In genomic region chr4:8084712-8085490, GRCh38 we compare ENCODE assay signal across 16 cellular contexts.
DNase-seq lines count a peak whose midpoint lies in the region; TF ChIP-seq lines count a peak whose summit lies in the region.
"Had no signal": no experiment of that assay in that cellular context is flagged by ENCODE, and none has a peak within 500 bp of the region (broad histone marks: within the 10 kb centered on the region; RNA-seq: fewer than 3 reads in every experiment).

No MANE protein-coding gene starts in this region.

- H2BK120ac ChIP-seq in neuronal stem cell (ENCODE audit: low read depth, low read length) = no peak overlapping the region

- H2BK12ac ChIP-seq in neuronal stem cell (ENCODE audit: low read length) = peak overlapping the region; percentile 41

- H3F3A ChIP-seq in PC-9 (ENCODE audit: insufficient read depth, low read depth) = no peaks in the 10 kb centered on the region

- H3K9me3 ChIP-seq in BLaER1 = peaks cover 11% of the 10 kb centered on the region
- H3K9me3 ChIP-seq in neuronal stem cell (replicated peaks in 1 of 2; ENCODE audit: control insufficient read depth in 2 of 2, insufficient read depth in 1 of 2, low read depth in 1 of 2, low read length in 2 of 2) = no peaks in the 10 kb centered on the region
- no peaks in the 10 kb centered on the region for H3K9me3 ChIP-seq in PC-9 (ENCODE audit: insufficient read depth, low read depth)

- H2BK15ac ChIP-seq in neuronal stem cell (ENCODE audit: low read length) = no peak overlapping the region

- no peaks in the 10 kb centered on the region for H3K79me2 ChIP-seq in PC-9 (ENCODE audit: low read depth)

- peak; percentile 15 for DNase-seq in DMS 273 (lab: John Stamatoyannopoulos, UW; ENCODE audit: unreplicated experiment)
- DNase-seq in DMS 273 treated with DMSO at 0.1 percent for 48 hours (lab: John Stamatoyannopoulos, UW) = no peak
- peak; percentile 57 for DNase-seq in NCI-H524 treated with DMSO at 0.1 percent for 48 hours (lab: John Stamatoyannopoulos, UW)
- no peak for DNase-seq in neuronal stem cell (ENCODE audit: low spot score)
- no peak for DNase-seq in SHP77 (lab: John Stamatoyannopoulos, UW)
- no peak for DNase-seq in PC-9
- DNase-seq in DMS153 (lab: John Stamatoyannopoulos, UW) = no peak
- DNase-seq: AML-193; Calu3; CD4-positive, alpha-beta T cell; GF-D8; GOT3; HCEC 1CT had no signal

- peak overlapping the region; percentile 24; the same call in 1 of the 2 replicates for H3K4me2 ChIP-seq in BLaER1
- H3K4me2 ChIP-seq in neuronal stem cell (ENCODE audit: insufficient read depth, low read length, poor library complexity, severe bottlenecking) = no peak overlapping the region
- no peak overlapping the region for H3K4me2 ChIP-seq in PC-9

- H3K36me3 ChIP-seq in BLaER1 (no peaks in the 10 kb centered on the region), neuronal stem cell (replicated peaks in 1 of 2; ENCODE audit: control insufficient read depth in 2 of 2, insufficient read depth in 2 of 2, low read length in 2 of 2) (no peaks in the 10 kb centered on the region), PC-9 (ENCODE audit: low read depth) (no peaks in the 10 kb centered on the region)
- H3K36me3 ChIP-seq: BLaER1 treated with 17β-estradiol and CSF1 and Interleukin-3, amounts not matched to agents 10 nM and 100 nM had no signal

- H2BK5ac ChIP-seq in neuronal stem cell (ENCODE audit: low read length) = no peak overlapping the region

- peak overlapping the region; percentile 82 for H3K14ac ChIP-seq in neuronal stem cell (ENCODE audit: low read length)

- H3K4me1 ChIP-seq in BLaER1 = peaks cover 77% of the 10 kb centered on the region
- peaks cover 5 to 10% of the 10 kb centered on the region in 2 donors for H3K4me1 ChIP-seq in neuronal stem cell (ENCODE audit: control insufficient read depth in 2 of 2, insufficient read depth in 1 of 2, low read depth in 1 of 2, low read length in 2 of 2)
- H3K4me1 ChIP-seq in PC-9 (replicated peaks; ENCODE audit: insufficient read depth) = no peaks in the 10 kb centered on the region

- no CpG with 5 or more reads among the region's 27 CpGs for WGBS in neuronal stem cell (ENCODE audit: extremely low coverage in 2 of 2, insufficient read length in 2 of 2, insufficient replicate concordance in 1 of 2), 2 donors

- no peak overlapping the region for H3K4ac ChIP-seq in neuronal stem cell (ENCODE audit: low read length)

- intact Hi-C loops in PC-9 (cut with micrococcal nuclease; ENCODE audit: unreplicated experiment) = no loop called here

- H3K18ac ChIP-seq in neuronal stem cell (ENCODE audit: low read length) = peak overlapping the region; percentile 52

- H2AFZ ChIP-seq in neuronal stem cell (ENCODE audit: low read length) (no peak overlapping the region), PC-9 (no peak overlapping the region)

- peak overlapping the region; percentile 70 for H2AK5ac ChIP-seq in neuronal stem cell (ENCODE audit: low read depth, low read length)

- H3K4me3 ChIP-seq in BLaER1 = no peak overlapping the region
- no peak overlapping the region for H3K4me3 ChIP-seq in neuronal stem cell (ENCODE audit: low read length in 2 of 2)
- H3K4me3 ChIP-seq in PC-9 = no peak overlapping the region
- H3K4me3 ChIP-seq: BLaER1 treated with 17β-estradiol and CSF1 and Interleukin-3, amounts not matched to agents 10 nM and 100 nM had no signal

- H3K27me3 ChIP-seq in BLaER1 = no peaks in the 10 kb centered on the region
- peaks cover 0 to 27% (median 0%) of the 10 kb centered on the region in 3 experiments for H3K27me3 ChIP-seq in neuronal stem cell (ENCODE audit: control insufficient read depth in 3 of 3, insufficient read depth in 3 of 3, low read depth in 1 of 3, low read length in 3 of 3)
- peaks cover 7% of the 10 kb centered on the region for H3K27me3 ChIP-seq in PC-9 (ENCODE audit: insufficient read depth, low read depth)

- no peak for TF ChIP-seq CTCF in PC-9 (conservative IDR thresholded peaks at IDR 0.05)

- H4K20me1 ChIP-seq in BLaER1 (no peaks in the 10 kb centered on the region; the same call in 1 of the 2 replicates), PC-9 (ENCODE audit: insufficient read depth) (no peaks in the 10 kb centered on the region)

- no peak overlapping the region for H4K8ac ChIP-seq in neuronal stem cell (ENCODE audit: low read depth, low read length)

- no peaks in the 10 kb centered on the region for H3K79me1 ChIP-seq in neuronal stem cell (ENCODE audit: low read depth, low read length)

- POLR2A ChIA-PET in PC-9 (lab: Charles Lee; ENCODE audit: unreplicated experiment) = no interaction called here

- H4K91ac ChIP-seq in neuronal stem cell (ENCODE audit: low read depth, low read length, poor library complexity) = no peak overlapping the region

- no TSS peak for BruUV-seq in PC-9 (replicated peaks; lab: Mats Ljungman, UMichigan)

- no peak overlapping the region for H3K9ac ChIP-seq in BLaER1
- H3K9ac ChIP-seq in neuronal stem cell (ENCODE audit: low read depth, low read length, poor library complexity) = no peak overlapping the region
- H3K9ac ChIP-seq: BLaER1 treated with 17β-estradiol and CSF1 and Interleukin-3, amounts not matched to agents 10 nM and 100 nM had no signal

- H3K23ac ChIP-seq in neuronal stem cell (ENCODE audit: low read depth, low read length, poor library complexity) = peak overlapping the region; percentile 91

- CTCF ChIA-PET in PC-9 (lab: Charles Lee) = no interaction called here

- no peaks in the 10 kb centered on the region for H3K9me2 ChIP-seq in PC-9 (ENCODE audit: insufficient read depth)

- H3K27ac ChIP-seq in BLaER1 (no peak overlapping the region), neuronal stem cell (replicated peaks; ENCODE audit: low read length) (no peak overlapping the region), PC-9 (no peak overlapping the region)
- H3K27ac ChIP-seq: 22Rv1; BLaER1 treated with 17β-estradiol and CSF1 and Interleukin-3, amounts not matched to agents 10 nM and 100 nM had no signal

Comparison
In these comparisons a context has a peak if more than half of its experiments do, and no peak if none do; other contexts are left out.
1. DNase-seq: peak in DMS 273 (single experiment) and NCI-H524 treated with DMSO at 0.1 percent for 48 hours (single experiment); none in DMS 273 treated with DMSO at 0.1 percent for 48 hours (single experiment), neuronal stem cell (single experiment), SHP77 (0 of 2), PC-9 (0 of 2) and DMS153 (single experiment).